8 cellular contexts compared by ENCODE assay signal in the genomic region with DNA sequence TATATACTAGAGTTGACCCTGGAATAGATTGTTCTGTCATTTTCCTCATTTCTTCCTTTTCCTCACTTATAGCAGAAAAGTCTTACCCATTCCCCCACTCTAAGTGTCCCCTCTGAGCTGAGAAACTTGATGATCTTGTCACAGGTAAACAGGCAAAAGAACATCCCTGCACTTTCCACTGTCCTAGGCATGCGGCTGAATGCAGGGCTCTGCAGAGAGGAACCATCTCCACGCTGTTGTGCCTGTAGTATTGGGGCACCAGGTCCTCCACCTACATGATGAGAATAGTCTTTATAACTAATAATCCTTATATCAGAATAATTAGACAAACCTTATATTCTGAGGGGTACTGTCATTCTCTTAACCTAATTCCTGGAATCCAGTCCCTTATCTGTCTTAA.
A peak's percentile ranks its signal among the peaks of the same experiment; 100 is the strongest.
DNase-seq lines count a peak whose midpoint lies in the region; ATAC-seq and TF ChIP-seq lines count a peak whose summit lies in the region.

No MANE protein-coding gene starts in this region.

- in situ Hi-C loops in GM13977 (cut with MboI; ENCODE audit: low pct_unique_long_range_greater_than_20kb, low sequenced_read_pairs, unreplicated experiment), result no loop called here

- no peaks in the 10 kb centered on the region for H3K9me2 ChIP-seq in DOHH2 (replicated peaks; ENCODE audit: control insufficient read depth, low read length)
- no peaks in the 10 kb centered on the region for H3K9me2 ChIP-seq in Loucy (replicated peaks; ENCODE audit: low read depth, low read length)

- H3K9me3 ChIP-seq in DOHH2 (ENCODE audit: control insufficient read depth, insufficient read depth, low read length), result 0 out of 2 replicates have a peak, but pooled peaks cover 5% of the 10 kb centered on the region
- no peaks in the 10 kb centered on the region for H3K9me3 ChIP-seq in Loucy (ENCODE audit: insufficient read depth, low read depth, low read length)

- H3K4me2 ChIP-seq in DOHH2 (ENCODE audit: low read length), result peak overlapping the region; percentile 88
- peak overlapping the region; percentile 65 for H3K4me2 ChIP-seq in Loucy (ENCODE audit: low read depth, low read length, poor library complexity, severe bottlenecking)

- H3K27me3 ChIP-seq in DOHH2 (ENCODE audit: control insufficient read depth, low read length), result peaks cover 3% of the 10 kb centered on the region; the same call in 1 of the 2 replicates
- no peaks in the 10 kb centered on the region for H3K27me3 ChIP-seq in Loucy (ENCODE audit: insufficient read depth, low read length, poor library complexity, severe bottlenecking)

- H4K20me1 ChIP-seq in DOHH2 (ENCODE audit: control insufficient read depth, insufficient read depth, low read depth, low read length) (no peaks in the 10 kb centered on the region), Loucy (ENCODE audit: insufficient read depth, low read length, poor library complexity, severe bottlenecking) (no peaks in the 10 kb centered on the region)

- ATAC-seq in GM19395 (IDR thresholded peaks at IDR 0.05; ENCODE audit: unreplicated experiment) (peak; percentile 45), HG02943 (IDR thresholded peaks at IDR 0.05; ENCODE audit: low read depth, unreplicated experiment) (peak; percentile 31)

- H3K9ac ChIP-seq in Loucy (ENCODE audit: low read depth, low read length, poor library complexity, severe bottlenecking), result no peak overlapping the region

- H3K4me1 ChIP-seq in DOHH2 (ENCODE audit: control insufficient read depth, low read length), result peaks cover 61% of the 10 kb centered on the region
- peaks cover 66% of the 10 kb centered on the region for H3K4me1 ChIP-seq in Loucy (ENCODE audit: insufficient read depth, low read length, poor library complexity, severe bottlenecking)

- peak overlapping the region; percentile 60 for H3K4me3 ChIP-seq in DOHH2 (ENCODE audit: low read length)
- peak overlapping the region; percentile 58 for H3K4me3 ChIP-seq in Loucy (ENCODE audit: low read length, poor library complexity, severe bottlenecking)

- H3K36me3 ChIP-seq in DOHH2 (ENCODE audit: control insufficient read depth, low read length) (no peaks in the 10 kb centered on the region), Loucy (ENCODE audit: insufficient read depth, low read length) (no peaks in the 10 kb centered on the region)

- H3K79me2 ChIP-seq in DOHH2 (ENCODE audit: control insufficient read depth, low read length) (no peaks in the 10 kb centered on the region), Loucy (ENCODE audit: insufficient read depth, low read length) (no peaks in the 10 kb centered on the region)

- TF ChIP-seq CTCF in DOHH2 (IDR thresholded peaks at IDR 0.05; ENCODE audit: low read depth, low read length, poor library complexity, severe bottlenecking) (no peak), Loucy (conservative IDR thresholded peaks at IDR 0.05; ENCODE audit: low read length) (no peak), GM13977 (IDR thresholded peaks at IDR 0.05; ENCODE audit: extremely low read depth, insufficient read depth, missing control alignments) (no peak), GM10248 (IDR thresholded peaks at IDR 0.05; ENCODE audit: control extremely low read depth, extremely low read depth, low read depth, missing control alignments) (no peak)

- H3F3A ChIP-seq in DOHH2 (ENCODE audit: control insufficient read depth, insufficient read depth) (peaks cover 13% of the 10 kb centered on the region), Loucy (ENCODE audit: low read depth) (0 out of 2 replicates have a peak, but pooled peaks cover 4% of the 10 kb centered on the region)

- CTCF ChIA-PET in GM10248 (lab: Yijun Ruan, JAX), result interaction anchor here (1.0 to 3.2 kb wide), 5 partner anchors 9 to 34 kb away, joined by 3 to 13 read pairs (median 7); no protein-coding TSS in a partner anchor

- POLR2A ChIA-PET in GM10248 (lab: Yijun Ruan, JAX), result no interaction called here

- H2AFZ ChIP-seq in Loucy (ENCODE audit: low read length), result no peak overlapping the region

- DNase-seq in COR-L47 (lab: John Stamatoyannopoulos, UW) (no peak), GM13977 (ENCODE audit: low spot score) (no peak), GM10248 (ENCODE audit: extremely low spot score) (no peak), NCI-H774 (lab: John Stamatoyannopoulos, UW) (no peak)

- H3K27ac ChIP-seq in DOHH2 (ENCODE audit: low read depth, low read length), result peak overlapping the region; percentile 75
